In genomic region chr4:139950568-139950967, GRCh38 we compare ENCODE assay signal across 9 cellular contexts.
DNase-seq lines count a peak whose midpoint lies in the region; ATAC-seq, FAIRE-seq and TF ChIP-seq lines count a peak whose summit lies in the region.
"Had no signal": no experiment of that assay in that cellular context is flagged by ENCODE, and none has a peak within 500 bp of the region (broad histone marks: within the 10 kb centered on the region; RNA-seq: fewer than 3 reads in every experiment).

No MANE protein-coding gene starts in this region.

- H3K4me1 ChIP-seq in lung (ENCODE audit: control insufficient read depth in 2 of 2, insufficient read depth in 2 of 2, low read length in 2 of 2): peaks cover 4 to 6% of the 10 kb centered on the region in 2 donors

- H3K27me3 ChIP-seq in lung (ENCODE audit: control insufficient read depth, insufficient read depth): no peaks in the 10 kb centered on the region

- no peak for FAIRE-seq in RCC 7860 (lab: Jason Lieb, UNC)
- FAIRE-seq: A204.1 had no signal

- no peaks in the 10 kb centered on the region for H3K9me3 ChIP-seq in lung (ENCODE audit: control insufficient read depth in 2 of 2, insufficient read depth in 1 of 2, low read length in 1 of 2)

- H3K27ac ChIP-seq in lung (ENCODE audit: low read depth in 1 of 2, low read length in 1 of 2): peak overlapping the region in 1 of 2 donors; percentile 60

- no peaks in the 10 kb centered on the region for H3K36me3 ChIP-seq in lung (ENCODE audit: control insufficient read depth in 2 of 2, insufficient read depth in 2 of 2, low read length in 2 of 2)

- no peak for TF ChIP-seq CTCF in lung (IDR thresholded peaks at IDR 0.05; ENCODE audit: control extremely low read depth, extremely low read depth)

- H3K4me3 ChIP-seq in lung: no peak overlapping the region

- WGBS in lung, 2 donors: 37 to 38% methylated on average over 5 of the region's 5 CpGs

- peak; percentile 22 for DNase-seq in NOMO-1 treated with DMSO at 0.1 percent for 48 hours (lab: John Stamatoyannopoulos, UW; ENCODE audit: unreplicated experiment)
- no peak for DNase-seq in NOMO-1 treated with dmso at 0.1 percent for 144 hours (lab: John Stamatoyannopoulos, UW; ENCODE audit: unreplicated experiment)
- DNase-seq in RCC 7860 (ENCODE audit: low spot score): peak; percentile 9
- DNase-seq in lung (ENCODE audit: low spot score): no peak
- DNase-seq in NCI-H1092 treated with DMSO at 0.1 percent for 48 hours (lab: John Stamatoyannopoulos, UW): no peak
- DNase-seq in epidermal melanocyte (ENCODE audit: insufficient read length, low spot score): no peak
- no peak for DNase-seq in NCI-H2029 treated with DMSO at 0.1 percent for 48 hours (lab: John Stamatoyannopoulos, UW)

- ATAC-seq in HG02798 (IDR thresholded peaks at IDR 0.05; ENCODE audit: poor library complexity, unreplicated experiment) (peak; percentile 96), lung (ENCODE audit: insufficient read depth, low FRiP score) (peak; percentile 31)

Comparison
In these comparisons a context has a peak if more than half of its experiments do, and no peak if none do; other contexts are left out.
1. DNase-seq: peak in NOMO-1 treated with DMSO at 0.1 percent for 48 hours (single experiment) and RCC 7860 (single experiment); none in NOMO-1 treated with dmso at 0.1 percent for 144 hours (single experiment), lung (single experiment), NCI-H1092 treated with DMSO at 0.1 percent for 48 hours (single experiment), epidermal melanocyte (single experiment) and NCI-H2029 treated with DMSO at 0.1 percent for 48 hours (single experiment).